Comparison of ENCODE assay signal across 8 cellular contexts in genomic region chr18:9135912-9136314, GRCh38. TPM values are rescaled to one million over a fixed set of nuclear protein-coding genes. Genes with fewer than 3 reads are reported as not detected.
DNase-seq lines count a peak whose midpoint lies in the region; ATAC-seq and TF ChIP-seq lines count a peak whose summit lies in the region.

No MANE protein-coding gene starts in this region.

- H3K9me3 ChIP-seq in spleen, result no peaks in the 10 kb centered on the region

- no peak for TF ChIP-seq CTCF in astrocyte of the spinal cord (IDR thresholded peaks at IDR 0.05; ENCODE audit: low read depth, low read length)
- TF ChIP-seq CTCF in spleen (IDR thresholded peaks at IDR 0.05 in 8 of 11, conservative IDR thresholded peaks at IDR 0.05 in 3 of 11), result no peak

- H3K4me3 ChIP-seq in astrocyte of the spinal cord (ENCODE audit: low read depth, low read length) (peak overlapping the region; percentile 75), spleen (peak overlapping the region; percentile 48 to 85 (median 71))

- TF ChIP-seq POLR2A in spleen (IDR thresholded peaks at IDR 0.05), result no peak

- DNase-seq in COLO668 (lab: John Stamatoyannopoulos, UW; ENCODE audit: unreplicated experiment) (peak; percentile 89), NCI-H226 (peak; percentile 14), astrocyte of the spinal cord (ENCODE audit: low read depth, low spot score) (no peak), iPS-NIHi11 (ENCODE audit: low spot score) (peak; percentile 77), spleen (no peak), putamen (ENCODE audit: low spot score) (no peak)

- peaks cover 34 to 84% (median 56%) of the 10 kb centered on the region in 6 donors for H3K4me1 ChIP-seq in spleen

- in situ Hi-C loops in astrocyte of the spinal cord (cut with HindIII; ENCODE audit: low sequenced_read_pairs), result no loop called here

- H3K27me3 ChIP-seq in spleen (replicated peaks in 1 of 7), result no peaks in the 10 kb centered on the region

- intact Hi-C loops in spleen (cut with DNase I; ENCODE audit: low total_unique reads), result loop anchor here (5.0 kb wide), 1 partner anchor 34 kb away; the partner anchor contains the start of gene NDUFV2

- ATAC-seq in GM19035 (IDR thresholded peaks at IDR 0.05; ENCODE audit: unreplicated experiment) (peak; percentile 20), HG03139 (IDR thresholded peaks at IDR 0.05; ENCODE audit: unreplicated experiment) (peak; percentile 13)

- H3K27ac ChIP-seq in spleen, result peak overlapping the region; percentile 91 to 100 (median 99)

- WGBS in spleen, 5 donors, result 1 to 2% (median 1%) methylated on average over 16 to 33 of the region's 33 CpGs

- H3K36me3 ChIP-seq in spleen, result peaks cover 0 to 44% (median 17%) of the 10 kb centered on the region in 6 donors

RNA-seq across cellular contexts. Expression of gene ANKRD12, which starts 0.7 kb away (rescaled TPM):
- 100 to 1,000 TPM in 4 of 7 donors, 10 to 100 TPM in 3; 73.2 to 122 (median 100) TPM for total RNA-seq in spleen
- polyA plus RNA-seq in spleen, result 10 to 100 TPM in 2 of 3 donors, 1 to 10 TPM in 1; 7.6 to 35.4 (median 15.9) TPM

RNA-seq across cellular contexts. Expression of gene NDUFV2, which starts 33.4 kb away (rescaled TPM):
- total RNA-seq in spleen, result 100 to 1,000 TPM in 2 of 7 donors, 10 to 100 TPM in 5; 89.8 to 108 (median 92.4) TPM
- 100 to 1,000 TPM; 157 to 175 (median 160) TPM for polyA plus RNA-seq in spleen

Comparison
In these comparisons a context has a peak if more than half of its experiments do, and no peak if none do; other contexts are left out.
1. DNase-seq: peak in COLO668 (single experiment), NCI-H226 (single experiment) and iPS-NIHi11 (single experiment); none in astrocyte of the spinal cord (single experiment), spleen (single experiment) and putamen (single experiment).